10 cellular contexts compared by ENCODE assay signal in genomic region chr2:108575132-108575966, GRCh38. TPM values are rescaled to one million over a fixed set of nuclear protein-coding genes. Genes with fewer than 3 reads are reported as not detected.
A peak's percentile ranks its signal among the peaks of the same experiment; 100 is the strongest.
DNase-seq lines count a peak whose midpoint lies in the region; ATAC-seq and TF ChIP-seq lines count a peak whose summit lies in the region.
"Had no signal": no experiment of that assay in that cellular context is flagged by ENCODE, and none has a peak within 500 bp of the region (broad histone marks: within the 10 kb centered on the region; RNA-seq: fewer than 3 reads in every experiment).

No MANE protein-coding gene starts in this region.

- H3K9me3 ChIP-seq in H9 (ENCODE audit: control insufficient read depth, low read depth, low read length) = no peaks in the 10 kb centered on the region
- H3K9me3 ChIP-seq in CD4-positive, alpha-beta memory T cell (ENCODE audit: control insufficient read depth in 1 of 2, low read length in 2 of 2) = no peaks in the 10 kb centered on the region

- H3K27ac Mint-ChIP-seq in H9 (peak overlapping the region; percentile 76 to 84 (median 79); a peak in 5 of 7 replicates), memory B cell (peak overlapping the region; percentile 58)
- peak overlapping the region in 2 of 7 donors; percentile 1 to 18 for H3K27ac Mint-ChIP-seq in CD4-positive, alpha-beta memory T cell

- no peak overlapping the region for H4K5ac ChIP-seq in H9 (ENCODE audit: insufficient read length, low read depth, low read length)

- CTCF ChIA-PET in CD4-positive, alpha-beta memory T cell (lab: Charles Lee; ENCODE audit: partially characterized antibody) = interaction anchor here (0.8 to 2.1 kb wide), 3 partner anchors 9 to 61 kb away, joined by 3 to 13 read pairs (median 5); no protein-coding TSS in a partner anchor

- no peak overlapping the region for H2AFZ ChIP-seq in H9 (ENCODE audit: low read length)

- no peak overlapping the region for H3K56ac ChIP-seq in H9 (ENCODE audit: insufficient read length, low read depth, low read length)

- H3K23ac ChIP-seq in H9 (ENCODE audit: insufficient read length, low read depth, low read length) = no peak overlapping the region

- H3K4ac ChIP-seq in H9 (ENCODE audit: low read depth, low read length) = no peak overlapping the region

- H3K36me3 Mint-ChIP-seq in H9 (ENCODE audit: insufficient read depth in 1 of 3, low read depth in 3 of 3) = no peaks in the 10 kb centered on the region
- H3K36me3 Mint-ChIP-seq in memory B cell = no peaks in the 10 kb centered on the region
- no peaks in the 10 kb centered on the region for H3K36me3 Mint-ChIP-seq in CD4-positive, alpha-beta memory T cell

- no peak overlapping the region for H3K4me3 ChIP-seq in CD4-positive, alpha-beta memory T cell (ENCODE audit: low read length in 2 of 2)
- H3K4me3 ChIP-seq: lung had no signal

- TF ChIP-seq CTCF in H9 (conservative IDR thresholded peaks at IDR 0.05) = no peak

- no CpG with 5 or more reads among the region's 7 CpGs for WGBS in H9 (ENCODE audit: extremely low coverage, insufficient read length, low lambda C conversion rate)

- no peaks in the 10 kb centered on the region for H3K27me3 ChIP-seq in H9 (ENCODE audit: insufficient read depth, low read length)
- no peaks in the 10 kb centered on the region for H3K27me3 ChIP-seq in CD4-positive, alpha-beta memory T cell (ENCODE audit: insufficient read depth, low read length)

- H2BK15ac ChIP-seq in H9 (ENCODE audit: low read depth, low read length) = no peak overlapping the region

- no peak overlapping the region for H3K18ac ChIP-seq in H9 (ENCODE audit: insufficient read length, low read depth, low read length)

- no peak overlapping the region for H2AK5ac ChIP-seq in H9 (ENCODE audit: insufficient read length, low read length)

- H2BK120ac ChIP-seq in H9 (ENCODE audit: low read depth, low read length, poor library complexity, severe bottlenecking) = no peak overlapping the region

- intact Hi-C loops in CD4-positive, alpha-beta memory T cell (cut with micrococcal nuclease) = no loop called here

- H3K4me3 Mint-ChIP-seq in H9 (no peak overlapping the region), memory B cell (peak overlapping the region; percentile 4)
- no peak overlapping the region for H3K4me3 Mint-ChIP-seq in CD4-positive, alpha-beta memory T cell

- H3K79me1 ChIP-seq in H9 (ENCODE audit: insufficient read depth, low read depth, low read length, poor library complexity, severe bottlenecking) = no peaks in the 10 kb centered on the region

- no peak overlapping the region for H2BK20ac ChIP-seq in H9 (ENCODE audit: low read depth, low read length, poor library complexity, severe bottlenecking)

- H3K9ac ChIP-seq in H9 (ENCODE audit: extremely low read depth, insufficient read length, low read length) = no peak overlapping the region

- H3K4me1 Mint-ChIP-seq in H9 (peaks cover 30 to 32% of the 10 kb centered on the region in 2 experiments), memory B cell (peaks cover 32% of the 10 kb centered on the region)
- peaks cover 8 to 16% (median 9%) of the 10 kb centered on the region in 4 donors for H3K4me1 Mint-ChIP-seq in CD4-positive, alpha-beta memory T cell

- H3K9me3 Mint-ChIP-seq in H9 (no peaks in the 10 kb centered on the region), memory B cell (no peaks in the 10 kb centered on the region)
- no peaks in the 10 kb centered on the region for H3K9me3 Mint-ChIP-seq in CD4-positive, alpha-beta memory T cell

- H2BK12ac ChIP-seq in H9 (ENCODE audit: insufficient read length, low read depth, low read length) = no peak overlapping the region

- ATAC-seq in GM18505 (IDR thresholded peaks at IDR 0.05; ENCODE audit: unreplicated experiment) (peak; percentile 80), memory B cell (ENCODE audit: low read depth) (peak; percentile 63)
- ATAC-seq: Panc1 had no signal

- H3K79me2 ChIP-seq in H9 (ENCODE audit: insufficient read depth, low read length) = peaks cover 2% of the 10 kb centered on the region; the same call in 1 of the 2 replicates

- no peak overlapping the region for H2BK5ac ChIP-seq in H9 (ENCODE audit: insufficient read length, low read length)

- H3K23me2 ChIP-seq in H9 (ENCODE audit: insufficient read length, low read depth, low read length, poor library complexity, severe bottlenecking) = no peaks in the 10 kb centered on the region

- H4K8ac ChIP-seq in H9 (replicated peaks; ENCODE audit: insufficient read length, low read depth, low read length) = no peak overlapping the region

- POLR2A ChIA-PET in CD4-positive, alpha-beta memory T cell (lab: Charles Lee; ENCODE audit: partially characterized antibody) = no interaction called here

- H3K36me3 ChIP-seq in CD4-positive, alpha-beta memory T cell (ENCODE audit: insufficient read depth, low read length) = no peaks in the 10 kb centered on the region

- no peak for TF ChIP-seq POLR2A in GM18505 (IDR thresholded peaks at IDR 0.05; ENCODE audit: borderline replicate concordance, extremely low read depth, insufficient read depth, insufficient read length)

- no peak overlapping the region for H3K4me2 ChIP-seq in H9 (ENCODE audit: insufficient read depth, insufficient read length, low read length)

- no peaks in the 10 kb centered on the region for H3K27me3 Mint-ChIP-seq in H9 (ENCODE audit: low read depth)
- no peaks in the 10 kb centered on the region for H3K27me3 Mint-ChIP-seq in memory B cell
- H3K27me3 Mint-ChIP-seq in CD4-positive, alpha-beta memory T cell = no peaks in the 10 kb centered on the region

- no peak overlapping the region for H3T11ph ChIP-seq in H9 (ENCODE audit: low read length)

- H3K27ac ChIP-seq in H9 (ENCODE audit: insufficient read length, low read depth, low read length) = no peak overlapping the region
- H3K27ac ChIP-seq in CD4-positive, alpha-beta memory T cell (ENCODE audit: low read depth, low read length) = no peak overlapping the region

- H3K14ac ChIP-seq in H9 (ENCODE audit: insufficient read depth, low read length) = no peak overlapping the region

- DNase-seq in H9 = no peak
- DNase-seq in NCI-H2171 treated with DMSO at 0.1 percent for 48 hours (lab: John Stamatoyannopoulos, UW) = peak; percentile 41
- no peak for DNase-seq in memory B cell (ENCODE audit: low spot score in 2 of 2)
- no peak for DNase-seq in activated CD8-positive, alpha-beta memory T cell treated with anti-CD3 and anti-CD28 coated beads, Interleukin-2, amount 50 U/mL, for 48 hours
- DNase-seq in MV-4-11 (lab: John Stamatoyannopoulos, UW) = no peak
- no peak for DNase-seq in CD4-positive, alpha-beta memory T cell
- no peak for DNase-seq in activated CD4-positive, alpha-beta T cell treated with anti-CD3 and anti-CD28 coated beads, Interleukin-2, amount 50 U/mL, for 48 hours

- peaks cover 3% of the 10 kb centered on the region; the same call in 1 of the 2 replicates for H3K4me1 ChIP-seq in H9 (ENCODE audit: insufficient read depth, low read length)
- peaks cover 3% of the 10 kb centered on the region for H3K4me1 ChIP-seq in CD4-positive, alpha-beta memory T cell (ENCODE audit: insufficient read depth, low read length)

- H4K20me1 ChIP-seq in H9 (ENCODE audit: control insufficient read depth, insufficient read depth, insufficient read length) = no peaks in the 10 kb centered on the region

- H4K91ac ChIP-seq in H9 (ENCODE audit: insufficient read length, low read depth, low read length) = no peak overlapping the region

RNA-seq across cellular contexts. Expression of gene LIMS1, which starts 41.1 kb away (rescaled TPM):
- total RNA-seq in H9 (2021) = 33.4 and 37.7 TPM in 2 replicates
- total RNA-seq in CD4-positive, alpha-beta memory T cell = 100 to 1,000 TPM; 126 to 130 TPM
- 100 to 1,000 TPM; 242 to 286 TPM for polyA plus RNA-seq in CD4-positive, alpha-beta memory T cell
